ENCODE assay signal across 17 cellular contexts in the genomic region with DNA sequence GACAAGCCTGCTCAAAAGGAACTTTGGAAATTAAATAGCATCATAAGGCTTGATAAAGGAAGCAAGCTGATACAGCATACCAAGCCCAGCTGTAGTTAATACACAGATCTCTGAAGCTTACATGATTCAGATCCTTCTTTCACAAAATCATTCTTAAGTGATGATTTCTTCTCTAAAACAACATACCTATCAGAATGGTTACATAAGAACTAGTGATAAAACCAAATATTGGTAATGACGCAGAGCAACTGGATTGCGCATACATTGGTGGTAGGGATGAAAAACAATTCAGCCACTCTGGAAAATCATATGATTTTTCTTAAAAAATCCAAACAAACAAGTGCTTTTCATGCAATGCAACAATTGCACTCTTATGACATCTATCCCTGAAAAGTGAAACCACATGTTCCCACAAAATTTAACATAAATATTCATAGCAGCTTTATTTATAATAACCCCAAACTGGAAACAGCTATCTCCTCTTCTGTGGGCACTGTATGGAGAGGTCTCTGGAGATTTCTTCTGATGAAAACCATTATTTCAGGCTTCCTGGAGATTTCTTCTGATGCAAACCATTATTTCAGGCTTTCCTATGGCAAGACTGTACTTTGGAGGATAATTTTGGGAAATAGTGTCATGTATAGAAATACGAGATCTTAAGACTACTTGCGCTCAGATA.
DNase-seq lines count a peak whose midpoint lies in the region; ATAC-seq and TF ChIP-seq lines count a peak whose summit lies in the region.
"Had no signal": no experiment of that assay in that cellular context is flagged by ENCODE, and none has a peak within 500 bp of the region (broad histone marks: within the 10 kb centered on the region; RNA-seq: fewer than 3 reads in every experiment).

No MANE protein-coding gene starts in this region.

- POLR2A ChIA-PET in IMR-90 (lab: Charles Lee; ENCODE audit: unreplicated experiment), result no interaction called here

- H3K4ac ChIP-seq in IMR-90 (ENCODE audit: low read depth, low read length), result peak overlapping the region; percentile 96

- H2AFZ ChIP-seq in IMR-90 (replicated peaks; ENCODE audit: low read length, poor library complexity), result no peak overlapping the region

- no peaks in the 10 kb centered on the region for H3K36me3 ChIP-seq in IMR-90 (ENCODE audit: control insufficient read depth, insufficient read depth, low read length)
- H3K36me3 ChIP-seq: esophagus muscularis mucosa had no signal

- peaks cover 13% of the 10 kb centered on the region; the same call in 1 of the 2 replicates for H3K9me1 ChIP-seq in IMR-90 (ENCODE audit: insufficient read depth, low read length)

- H3K4me1 ChIP-seq in IMR-90 (ENCODE audit: control insufficient read depth, insufficient read depth, low read length), result peaks cover 12% of the 10 kb centered on the region
- H3K4me1 ChIP-seq in foreskin keratinocyte, result peaks cover 6% of the 10 kb centered on the region
- H3K4me1 ChIP-seq: esophagus muscularis mucosa had no signal

- H2AK9ac ChIP-seq in IMR-90 (replicated peaks; ENCODE audit: low read depth, low read length, poor library complexity), result no peak overlapping the region

- peak; percentile 64 for DNase-seq in AG08395 (ENCODE audit: low spot score)
- peak; percentile 98 for DNase-seq in IMR-90
- DNase-seq in astrocyte of the spinal cord (ENCODE audit: low read depth, low spot score), result peak; percentile 69
- DNase-seq in foreskin keratinocyte, result peak; percentile 8 to 28
- DNase-seq in cerebellar cortex (ENCODE audit: low spot score), result no peak
- no peak for DNase-seq in SIG-M5 (lab: John Stamatoyannopoulos, UW)
- DNase-seq in AML-193 (lab: John Stamatoyannopoulos, UW), result no peak
- DNase-seq: ACHN; activated CD8-positive, alpha-beta T cell treated with anti-CD3 and anti-CD28 coated beads, Interleukin-2, amount 10 ng/mL, durations not matched to agents 7 days and 5 days; Calu3; Karpas-422; NCI-H1436; NCI-H446 treated with DMSO at 0.1 percent for 48 hours; stimulated activated CD4-positive, alpha-beta T cell treated with anti-CD3 and anti-CD28 coated beads, Interleukin-12 subunit alpha, Interleukin-12 subunit beta, amount 100 ng/mL, for 4 hours had no signal

- H3K27ac ChIP-seq in IMR-90 (ENCODE audit: insufficient read depth, low read length), result peak overlapping the region; percentile 100
- H3K27ac ChIP-seq in foreskin keratinocyte, result no peak overlapping the region
- H3K27ac ChIP-seq: esophagus muscularis mucosa had no signal

- peak overlapping the region; percentile 71 for H3K9ac ChIP-seq in IMR-90 (ENCODE audit: low read depth, low read length)

- 0 out of 2 replicates have a peak, but pooled peaks have one; percentile 2 for TF ChIP-seq RAD21 in IMR-90 (IDR thresholded peaks at IDR 0.05; ENCODE audit: low read length)

- peak overlapping the region; percentile 97 for H3K14ac ChIP-seq in IMR-90 (replicated peaks; ENCODE audit: low read depth, low read length)

- no TSS peak for BruUV-seq in IMR-90 (replicated peaks; lab: Mats Ljungman, UMichigan)

- peak overlapping the region; percentile 80 for H3K4me2 ChIP-seq in IMR-90 (ENCODE audit: low read depth, low read length)

- H2BK120ac ChIP-seq in IMR-90 (ENCODE audit: low read depth, low read length), result peak overlapping the region; percentile 96

- peak overlapping the region; percentile 97 for H3K23ac ChIP-seq in IMR-90 (ENCODE audit: low read depth, low read length)

- TF ChIP-seq POLR2A in IMR-90 (IDR thresholded peaks at IDR 0.05; ENCODE audit: low read depth, low read length), result no peak

- H3K79me1 ChIP-seq in IMR-90 (ENCODE audit: low read depth in 1 of 2, low read length in 2 of 2), result no peaks in the 10 kb centered on the region

- H4K91ac ChIP-seq in IMR-90 (ENCODE audit: insufficient read depth, low read depth, low read length), result peak overlapping the region; percentile 89

- H3K18ac ChIP-seq in IMR-90 (ENCODE audit: low read depth, low read length), result peak overlapping the region; percentile 100

- TF ChIP-seq CTCF in IMR-90 (conservative IDR thresholded peaks at IDR 0.05; ENCODE audit: low read depth, low read length), result no peak
- no peak for TF ChIP-seq CTCF in astrocyte of the spinal cord (IDR thresholded peaks at IDR 0.05; ENCODE audit: low read depth, low read length)
- no peak for TF ChIP-seq CTCF in foreskin keratinocyte (conservative IDR thresholded peaks at IDR 0.05)

- CTCF ChIA-PET in IMR-90 (lab: Yijun Ruan, JAX), result interaction anchor here (1.0 to 1.4 kb wide), 2 partner anchors 18 to 155 kb away, joined by 3 read pairs; no protein-coding TSS in a partner anchor

- H4K5ac ChIP-seq in IMR-90 (ENCODE audit: low read depth, low read length), result peak overlapping the region; percentile 99; the same call in 1 of the 2 replicates

- H3K27me3 ChIP-seq in IMR-90 (ENCODE audit: control insufficient read depth, insufficient read depth, low read length) (no peaks in the 10 kb centered on the region), foreskin keratinocyte (no peaks in the 10 kb centered on the region)
- H3K27me3 ChIP-seq: esophagus muscularis mucosa had no signal

- WGBS in IMR-90 (ENCODE audit: extremely low coverage in 2 of 2, insufficient read length in 1 of 2), 2 experiments, result no CpG with 5 or more reads among the region's 4 CpGs

- peak overlapping the region; percentile 75; the same call in 2 of the 3 replicates for H2BK15ac ChIP-seq in IMR-90 (ENCODE audit: low read depth, low read length)

- H2BK20ac ChIP-seq in IMR-90 (ENCODE audit: low read depth, low read length), result peak overlapping the region; percentile 99

- dilution Hi-C loops in IMR-90 (cut with HindIII; ENCODE audit: low sequenced_read_pairs, unreplicated experiment), result loop anchor here (5.0 kb wide), 1 partner anchor 78 kb away; no protein-coding TSS in a partner anchor

- H2BK5ac ChIP-seq in IMR-90 (ENCODE audit: low read depth, low read length, poor library complexity, severe bottlenecking), result peak overlapping the region; percentile 99

- H2AK5ac ChIP-seq in IMR-90 (ENCODE audit: low read depth, low read length), result peak overlapping the region; percentile 98; the same call in 1 of the 2 replicates

- H4K20me1 ChIP-seq in IMR-90 (ENCODE audit: insufficient read depth, low read length), result no peaks in the 10 kb centered on the region

- H3K9me3 ChIP-seq in IMR-90 (ENCODE audit: control insufficient read depth, insufficient read depth, low read length), result no peaks in the 10 kb centered on the region
- H3K9me3 ChIP-seq: esophagus muscularis mucosa had no signal

- H3K56ac ChIP-seq in IMR-90 (ENCODE audit: extremely low read depth, insufficient read depth, low read length), result peak overlapping the region; percentile 76

- in situ Hi-C loops in IMR-90 (cut with MboI; ENCODE audit: low sequenced_read_pairs), result loop anchor here (5.0 kb wide), 1 partner anchor 153 kb away; a partner anchor contains a TSS
- in situ Hi-C loops in astrocyte of the spinal cord (cut with HindIII; ENCODE audit: low sequenced_read_pairs), result no loop called here

- peak overlapping the region; percentile 64 to 89 for H4K8ac ChIP-seq in IMR-90 (ENCODE audit: low read depth in 2 of 2, low read length in 2 of 2)

- ATAC-seq in IMR-90 (ENCODE audit: low read depth) (peak; percentile 87), foreskin keratinocyte (no peak), GM21367 (IDR thresholded peaks at IDR 0.05; ENCODE audit: unreplicated experiment) (no peak)
- ATAC-seq: activated CD8-positive, alpha-beta T cell treated with anti-CD3 and anti-CD28 coated beads, Interleukin-2, amount 10 ng/mL, durations not matched to agents 7 days and 5 days; left lobe of liver had no signal

- intact Hi-C loops in IMR-90 (cut with micrococcal nuclease), result loop anchor here (2.0 to 10.0 kb wide), 4 partner anchors 145 to 453 kb away; a partner anchor contains a TSS

- no peak overlapping the region for H3K4me3 ChIP-seq in IMR-90 (ENCODE audit: insufficient read depth, low read depth, low read length)
- no peak overlapping the region for H3K4me3 ChIP-seq in astrocyte of the spinal cord (ENCODE audit: low read depth, low read length)
- H3K4me3 ChIP-seq: esophagus muscularis mucosa had no signal

TF ChIP-seq in IMR-90, 13 proteins besides CTCF, POLR2A, EP300 and RAD21:
- TF ChIP-seq BHLHE40 (IDR thresholded peaks at IDR 0.05; ENCODE audit: low read depth, low read length) (peak; percentile 46; the same call in 1 of the 2 replicates), CHD1 (IDR thresholded peaks at IDR 0.05; ENCODE audit: low read depth, low read length) (no peak), MAFK (IDR thresholded peaks at IDR 0.05; ENCODE audit: low read depth, low read length) (peak; percentile 48; the same call in 1 of the 2 replicates), MAZ (IDR thresholded peaks at IDR 0.05; ENCODE audit: borderline replicate concordance, low read depth, low read length) (no peak), FOS (IDR thresholded peaks at IDR 0.05; ENCODE audit: low read depth, low read length) (peak; percentile 82), CEBPB (IDR thresholded peaks at IDR 0.05; ENCODE audit: low read depth, low read length) (peak; percentile 96), RCOR1 (IDR thresholded peaks at IDR 0.05; ENCODE audit: insufficient replicate concordance, low read length) (peak; percentile 76)

Comparison
In these comparisons a context has a peak if more than half of its experiments do, and no peak if none do; other contexts are left out.
1. DNase-seq: peak in AG08395 (single experiment), IMR-90 (single experiment), astrocyte of the spinal cord (single experiment) and foreskin keratinocyte (2 of 2); none in cerebellar cortex (single experiment), SIG-M5 (single experiment) and AML-193 (0 of 2).